Comparison of ENCODE assay signal across 18 cellular contexts in the genomic region with DNA sequence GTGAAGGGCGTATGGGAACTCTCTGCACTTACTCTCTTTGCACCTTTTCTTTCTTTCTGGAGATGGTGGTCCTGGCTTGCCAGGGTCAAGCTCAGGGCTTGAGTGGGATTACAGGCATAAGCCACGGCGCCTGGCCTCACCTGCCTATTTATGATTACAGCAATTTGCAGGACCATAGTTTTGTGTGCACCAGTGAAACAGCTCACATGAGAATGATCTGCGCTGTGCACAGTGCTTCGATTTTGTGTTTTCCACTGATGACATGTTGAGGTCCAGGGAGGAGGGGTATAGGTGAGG. TPM values are rescaled to one million over a fixed set of nuclear protein-coding genes. Genes with fewer than 3 reads are reported as not detected.
DNase-seq lines count a peak whose midpoint lies in the region; ATAC-seq and TF ChIP-seq lines count a peak whose summit lies in the region.
"Had no signal": no experiment of that assay in that cellular context is flagged by ENCODE, and none has a peak within 500 bp of the region (broad histone marks: within the 10 kb centered on the region; RNA-seq: fewer than 3 reads in every experiment).

No MANE protein-coding gene starts in this region.

- H3K27ac ChIP-seq in heart left ventricle: no peak overlapping the region
- H3K27ac ChIP-seq in neural progenitor cell: no peak overlapping the region
- no peak overlapping the region for H3K27ac ChIP-seq in PC-9
- H3K27ac ChIP-seq: 22Rv1 had no signal

- H3K79me2 ChIP-seq in neural progenitor cell (ENCODE audit: low read depth) (no peaks in the 10 kb centered on the region), PC-9 (ENCODE audit: low read depth) (no peaks in the 10 kb centered on the region)

- no peaks in the 10 kb centered on the region for H3K27me3 Mint-ChIP-seq in T-helper 1 cell treated with Interleukin-12 subunit alpha and Interleukin-12 subunit beta and Interleukin-4 antibody, amounts not matched to agents 30 μg/mL and 1 μg/mL, for 36 hours (ENCODE audit: low read depth)
- no peaks in the 10 kb centered on the region for H3K27me3 Mint-ChIP-seq in activated CD4-positive, alpha-beta memory T cell treated with anti-CD3 and anti-CD28 coated beads, Interleukin-2, amount 10 ng/mL, durations not matched to agents 7 days and 5 days
- H3K27me3 Mint-ChIP-seq in neural progenitor cell (ENCODE audit: insufficient read depth, low read depth): peaks cover 7% of the 10 kb centered on the region

- H3K9me3 ChIP-seq in heart left ventricle (peaks cover 0 to 3% (median 0%) of the 10 kb centered on the region in 12 donors), neural progenitor cell (ENCODE audit: low read depth) (no peaks in the 10 kb centered on the region), PC-9 (ENCODE audit: insufficient read depth, low read depth) (no peaks in the 10 kb centered on the region)
- H3K9me3 ChIP-seq: BE2C had no signal

- H3K4me1 Mint-ChIP-seq in T-helper 1 cell treated with Interleukin-12 subunit alpha and Interleukin-12 subunit beta and Interleukin-4 antibody, amounts not matched to agents 30 μg/mL and 1 μg/mL, for 36 hours (ENCODE audit: low read depth): peaks cover 45% of the 10 kb centered on the region
- peaks cover 69% of the 10 kb centered on the region for H3K4me1 Mint-ChIP-seq in activated CD4-positive, alpha-beta memory T cell treated with anti-CD3 and anti-CD28 coated beads, Interleukin-2, amount 10 ng/mL, durations not matched to agents 7 days and 5 days
- H3K4me1 Mint-ChIP-seq in neural progenitor cell: peaks cover 32% of the 10 kb centered on the region

- H3K9ac ChIP-seq in neural progenitor cell: no peak overlapping the region

- WGBS in heart left ventricle, 4 donors: 75 to 86% (median 77%) methylated on average over 5 of the region's 5 CpGs

- BruUV-seq in PC-9 (replicated peaks; lab: Mats Ljungman, UMichigan): no TSS peak

- no peaks in the 10 kb centered on the region for H4K20me1 ChIP-seq in neural progenitor cell (ENCODE audit: low read depth)
- H4K20me1 ChIP-seq in PC-9 (ENCODE audit: insufficient read depth): no peaks in the 10 kb centered on the region

- no peaks in the 10 kb centered on the region for H3K9me2 ChIP-seq in PC-9 (ENCODE audit: insufficient read depth)

- POLR2A ChIA-PET in activated CD4-positive, alpha-beta memory T cell treated with anti-CD3 and anti-CD28 coated beads, Interleukin-2, amount 10 ng/mL, durations not matched to agents 7 days and 5 days (lab: Charles Lee): interaction anchor here (1.2 to 7.9 kb wide), 3 partner anchors 19 to 40 kb away, joined by 6 to 157 read pairs (median 21); partner anchors contain the start of gene RBM38
- POLR2A ChIA-PET in PC-9 (lab: Charles Lee; ENCODE audit: unreplicated experiment): interaction anchor here (0.5 to 0.7 kb wide), 2 partner anchors 192 to 820 kb away, joined by 9 to 21 read pairs; no protein-coding TSS in a partner anchor

- H3K9me3 Mint-ChIP-seq in T-helper 1 cell treated with Interleukin-12 subunit alpha and Interleukin-12 subunit beta and Interleukin-4 antibody, amounts not matched to agents 30 μg/mL and 1 μg/mL, for 36 hours: no peaks in the 10 kb centered on the region
- H3K9me3 Mint-ChIP-seq in activated CD4-positive, alpha-beta memory T cell treated with anti-CD3 and anti-CD28 coated beads, Interleukin-2, amount 10 ng/mL, durations not matched to agents 7 days and 5 days: no peaks in the 10 kb centered on the region
- no peaks in the 10 kb centered on the region for H3K9me3 Mint-ChIP-seq in neural progenitor cell

- peaks cover 4% of the 10 kb centered on the region for H3K36me3 Mint-ChIP-seq in T-helper 1 cell treated with Interleukin-12 subunit alpha and Interleukin-12 subunit beta and Interleukin-4 antibody, amounts not matched to agents 30 μg/mL and 1 μg/mL, for 36 hours (ENCODE audit: low read depth)
- peaks cover 6% of the 10 kb centered on the region for H3K36me3 Mint-ChIP-seq in activated CD4-positive, alpha-beta memory T cell treated with anti-CD3 and anti-CD28 coated beads, Interleukin-2, amount 10 ng/mL, durations not matched to agents 7 days and 5 days (ENCODE audit: low read depth)
- no peaks in the 10 kb centered on the region for H3K36me3 Mint-ChIP-seq in neural progenitor cell

- H3K27me3 ChIP-seq in heart left ventricle (no peaks in the 10 kb centered on the region), neural progenitor cell (no peaks in the 10 kb centered on the region), PC-9 (ENCODE audit: insufficient read depth, low read depth) (no peaks in the 10 kb centered on the region)
- H3K27me3 ChIP-seq: BE2C had no signal

- peak overlapping the region; percentile 55 for H3K27ac Mint-ChIP-seq in T-helper 1 cell treated with Interleukin-12 subunit alpha and Interleukin-12 subunit beta and Interleukin-4 antibody, amounts not matched to agents 30 μg/mL and 1 μg/mL, for 36 hours
- H3K27ac Mint-ChIP-seq in activated CD4-positive, alpha-beta memory T cell treated with anti-CD3 and anti-CD28 coated beads, Interleukin-2, amount 10 ng/mL, durations not matched to agents 7 days and 5 days: peak overlapping the region; percentile 73
- H3K27ac Mint-ChIP-seq in neural progenitor cell: peak overlapping the region; percentile 72

- TF ChIP-seq POLR2A in heart left ventricle (IDR thresholded peaks at IDR 0.05): no peak

- CTCF ChIA-PET in activated CD4-positive, alpha-beta memory T cell treated with anti-CD3 and anti-CD28 coated beads, Interleukin-2, amount 10 ng/mL, durations not matched to agents 7 days and 5 days (lab: Charles Lee): interaction anchor here (0.7 kb wide), 1 partner anchor 178 kb away, joined by 3 read pairs; no protein-coding TSS in a partner anchor
- CTCF ChIA-PET in PC-9 (lab: Charles Lee): no interaction called here

- ATAC-seq in left ventricle myocardium superior: no peak
- no peak for ATAC-seq in heart left ventricle

- H3K4me3 ChIP-seq in heart left ventricle: no peak overlapping the region
- H3K4me3 ChIP-seq in neural progenitor cell: no peak overlapping the region
- no peak overlapping the region for H3K4me3 ChIP-seq in PC-9

- intact Hi-C loops in left ventricle myocardium superior (cut with micrococcal nuclease) (loop anchor here (10.0 kb wide), 1 partner anchor 47 kb away; no protein-coding TSS in a partner anchor), heart left ventricle (cut with DNase I) (loop anchor here in 2 of 10 donors (5.0 to 10.0 kb wide), 2 partner anchors 34 to 63 kb away; no protein-coding TSS in a partner anchor), PC-9 (cut with micrococcal nuclease; ENCODE audit: unreplicated experiment) (loop anchor here (10.0 kb wide), 1 partner anchor 263 kb away; no protein-coding TSS in a partner anchor)

- H2AFZ ChIP-seq in neural progenitor cell (replicated peaks) (no peak overlapping the region), PC-9 (no peak overlapping the region)

- no peak for TF ChIP-seq CTCF in heart left ventricle (IDR thresholded peaks at IDR 0.05)
- no peak for TF ChIP-seq CTCF in neural progenitor cell (IDR thresholded peaks at IDR 0.05)
- TF ChIP-seq CTCF in PC-9 (conservative IDR thresholded peaks at IDR 0.05): no peak

- no peaks in the 10 kb centered on the region for H3K36me3 ChIP-seq in heart left ventricle
- H3K36me3 ChIP-seq in neural progenitor cell: no peaks in the 10 kb centered on the region
- no peaks in the 10 kb centered on the region for H3K36me3 ChIP-seq in PC-9 (ENCODE audit: low read depth)
- H3K36me3 ChIP-seq: BE2C had no signal

- H3K4me2 ChIP-seq in neural progenitor cell: no peak overlapping the region
- H3K4me2 ChIP-seq in PC-9: no peak overlapping the region

- H3K4me1 ChIP-seq in heart left ventricle (peaks cover 0 to 53% (median 29%) of the 10 kb centered on the region in 12 donors), neural progenitor cell (peaks cover 11% of the 10 kb centered on the region), PC-9 (replicated peaks; ENCODE audit: insufficient read depth) (peaks cover 55% of the 10 kb centered on the region)
- H3K4me1 ChIP-seq: BE2C had no signal

- H3K4me3 Mint-ChIP-seq in T-helper 1 cell treated with Interleukin-12 subunit alpha and Interleukin-12 subunit beta and Interleukin-4 antibody, amounts not matched to agents 30 μg/mL and 1 μg/mL, for 36 hours: no peak overlapping the region
- no peak overlapping the region for H3K4me3 Mint-ChIP-seq in activated CD4-positive, alpha-beta memory T cell treated with anti-CD3 and anti-CD28 coated beads, Interleukin-2, amount 10 ng/mL, durations not matched to agents 7 days and 5 days
- no peak overlapping the region for H3K4me3 Mint-ChIP-seq in neural progenitor cell

- no peak for DNase-seq in T-helper 1 cell
- peak; percentile 11 for DNase-seq in left ventricle myocardium superior
- no peak for DNase-seq in heart left ventricle
- DNase-seq in activated CD4-positive, alpha-beta memory T cell treated with anti-CD3 and anti-CD28 coated beads, Interleukin-2, amount 10 ng/mL, durations not matched to agents 7 days and 5 days: no peak
- no peak for DNase-seq in neural progenitor cell (ENCODE audit: low spot score)
- DNase-seq in PC-9: no peak
- no peak for DNase-seq in SHP77 (lab: John Stamatoyannopoulos, UW)
- DNase-seq: BE2C, COR-L47, EL, H7, Kasumi-1, MM.1S, NCI-H1092 treated with DMSO at 0.1 percent for 48 hours, NCI-H510A treated with DMSO at 0.1 percent for 48 hours, NCI-H82 had no signal

- H3F3A ChIP-seq in neural progenitor cell (ENCODE audit: low read depth) (no peaks in the 10 kb centered on the region), PC-9 (ENCODE audit: insufficient read depth, low read depth) (peaks cover 18% of the 10 kb centered on the region; the same call in 1 of the 2 replicates)

RNA-seq across cellular contexts. Expression of gene RBM38, which starts 40.3 kb away (rescaled TPM):
- 89.3 TPM for total RNA-seq in left ventricle myocardium superior
- 10 to 100 TPM; 45.6 to 97.9 (median 62.3) TPM for total RNA-seq in heart left ventricle
- 100 to 1,000 TPM in 1 of 2 donors, 10 to 100 TPM in 1; 68.5 to 112 TPM for polyA plus RNA-seq in heart left ventricle
- 100 to 1,000 TPM; 116 to 119 TPM for total RNA-seq in activated CD4-positive, alpha-beta memory T cell treated with anti-CD3 and anti-CD28 coated beads, Interleukin-2, amount 10 ng/mL, durations not matched to agents 7 days and 5 days
- 26.6 and 53.4 TPM in 2 replicates for total RNA-seq in neural progenitor cell (ENCODE audit: low replicate concordance)
- total RNA-seq in PC-9 (2021): 19.3 and 25.6 TPM in 2 replicates
